In the genomic region with DNA sequence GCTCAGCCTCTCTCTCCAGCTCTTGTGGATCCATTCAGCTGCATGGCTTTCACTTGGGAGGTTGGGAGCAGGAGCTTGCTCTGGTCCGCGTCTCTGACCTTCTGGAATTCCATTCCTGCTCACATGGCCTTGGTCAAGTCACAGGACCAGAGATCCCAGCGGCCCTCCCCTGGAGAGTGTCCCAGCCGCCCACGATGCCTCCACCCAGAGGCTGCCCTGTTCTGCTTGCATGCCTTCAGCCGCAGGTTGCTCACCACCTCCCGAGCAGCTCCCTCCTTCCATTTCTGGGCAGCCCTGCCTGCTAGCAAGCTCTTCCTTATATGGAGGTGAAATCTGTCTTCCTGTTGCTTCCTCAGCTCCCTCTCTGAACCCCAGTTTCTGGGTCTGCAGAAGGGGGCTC, we compare ENCODE assay signal across 9 cellular contexts. TPM values are rescaled to one million over a fixed set of nuclear protein-coding genes. Genes with fewer than 3 reads are reported as not detected.
DNase-seq lines count a peak whose midpoint lies in the region; ATAC-seq and TF ChIP-seq lines count a peak whose summit lies in the region.
"Had no signal": no experiment of that assay in that cellular context is flagged by ENCODE, and none has a peak within 500 bp of the region (broad histone marks: within the 10 kb centered on the region; RNA-seq: fewer than 3 reads in every experiment).

No MANE protein-coding gene starts in this region.

- H3K27me3 Mint-ChIP-seq in MCF 10A (ENCODE audit: insufficient read depth, unreplicated experiment): no peaks in the 10 kb centered on the region

- H3K36me3 Mint-ChIP-seq in MCF 10A (ENCODE audit: insufficient read depth, unreplicated experiment): peaks cover 6% of the 10 kb centered on the region

- H4K20me1 ChIP-seq in mammary epithelial cell (ENCODE audit: insufficient read depth, low read length): no peaks in the 10 kb centered on the region

- H3K27me3 ChIP-seq in mammary epithelial cell (ENCODE audit: insufficient read depth, low read length) (no peaks in the 10 kb centered on the region), muscle layer of colon (ENCODE audit: control insufficient read depth in 1 of 2, insufficient read depth in 2 of 2, low read length in 2 of 2) (no peaks in the 10 kb centered on the region), vagina (no peaks in the 10 kb centered on the region)

- intact Hi-C loops in MCF 10A (cut with micrococcal nuclease): no loop called here
- intact Hi-C loops in mammary epithelial cell (cut with micrococcal nuclease): no loop called here
- intact Hi-C loops in vagina (cut with DNase I): no loop called here

- no peaks in the 10 kb centered on the region for H3K9me3 Mint-ChIP-seq in MCF 10A (ENCODE audit: unreplicated experiment)

- ATAC-seq in HG03108 (IDR thresholded peaks at IDR 0.05; ENCODE audit: unreplicated experiment) (no peak), HG03439 (IDR thresholded peaks at IDR 0.05; ENCODE audit: unreplicated experiment) (no peak)

- DNase-seq in MCF 10A (ENCODE audit: unreplicated experiment): peak; percentile 26
- no peak for DNase-seq in mammary epithelial cell
- DNase-seq in epithelial cell of prostate (ENCODE audit: low read depth, low spot score): no peak
- no peak for DNase-seq in vagina (ENCODE audit: extremely low spot score in 2 of 2)
- DNase-seq in DMS79 treated with DMSO at 0.1 percent for 48 hours (lab: John Stamatoyannopoulos, UW): no peak
- DNase-seq: activated T-cell treated with anti-CD3 and anti-CD28 coated beads, Interleukin-2, amount 50 U/mL, for 1 hour had no signal

- H3K79me2 ChIP-seq in mammary epithelial cell (ENCODE audit: insufficient read depth, low read length): peaks cover 99% of the 10 kb centered on the region

- TF ChIP-seq POLR2A in vagina (IDR thresholded peaks at IDR 0.05): no peak

- H3K9me3 ChIP-seq in mammary epithelial cell (replicated peaks; ENCODE audit: insufficient read depth, low read length): no peaks in the 10 kb centered on the region
- no peaks in the 10 kb centered on the region for H3K9me3 ChIP-seq in muscle layer of colon (ENCODE audit: low read length)
- no peaks in the 10 kb centered on the region for H3K9me3 ChIP-seq in vagina

- peaks cover 37% of the 10 kb centered on the region for H3K4me1 Mint-ChIP-seq in MCF 10A (ENCODE audit: insufficient read depth, unreplicated experiment)

- H3K4me3 ChIP-seq in mammary epithelial cell (replicated peaks in 1 of 3; ENCODE audit: insufficient read depth in 1 of 3, low read depth in 2 of 3, low read length in 3 of 3): no peak overlapping the region
- peak overlapping the region in 1 of 2 donors; percentile 16 for H3K4me3 ChIP-seq in muscle layer of colon (ENCODE audit: low read depth in 1 of 2, low read length in 2 of 2)
- no peak overlapping the region for H3K4me3 ChIP-seq in vagina

- H3K9ac ChIP-seq in mammary epithelial cell (ENCODE audit: insufficient read depth, low read length) (no peak overlapping the region), muscle layer of colon (ENCODE audit: low read length) (peak overlapping the region; percentile 38)

- H2AFZ ChIP-seq in mammary epithelial cell (ENCODE audit: low read depth, low read length): no peak overlapping the region

- dilution Hi-C loops in mammary epithelial cell (cut with HindIII; ENCODE audit: low sequenced_read_pairs): no loop called here

- POLR2A ChIA-PET in MCF 10A (lab: Yijun Ruan, JAX): interaction anchor here (0.6 to 2.3 kb wide), 6 partner anchors 15 to 123 kb away, joined by 3 to 8 read pairs (median 4); partner anchors contain the start of gene SREBF1

- TF ChIP-seq CTCF in MCF 10A (IDR thresholded peaks at IDR 0.05; ENCODE audit: unreplicated experiment): no peak
- no peak for TF ChIP-seq CTCF in mammary epithelial cell (conservative IDR thresholded peaks at IDR 0.05 in 1 of 2, IDR thresholded peaks at IDR 0.05 in 1 of 2; ENCODE audit: extremely low read depth in 1 of 2, insufficient read depth in 1 of 2, low read depth in 1 of 2, low read length in 2 of 2)
- TF ChIP-seq CTCF in vagina (IDR thresholded peaks at IDR 0.05): no peak

- WGBS in mammary epithelial cell (ENCODE audit: low coverage, missing lambda C conversion rate): 43% methylated on average over 6 of the region's 7 CpGs

- BruUV-seq in MCF 10A (replicated peaks; lab: Mats Ljungman, UMichigan): no TSS peak
- no TSS peak for BruUV-seq in mammary epithelial cell (replicated peaks; lab: Mats Ljungman, UMichigan)

- in situ Hi-C loops in mammary epithelial cell (cut with MboI; ENCODE audit: low sequenced_read_pairs in 2 of 2): no loop called here

- H3K27ac ChIP-seq in mammary epithelial cell (ENCODE audit: insufficient read depth, low read depth, low read length) (no peak overlapping the region), epithelial cell of prostate (peak overlapping the region; percentile 64), muscle layer of colon (ENCODE audit: low read depth, low read length) (peak overlapping the region; percentile 59), vagina (peak overlapping the region; percentile 51)

- no peaks in the 10 kb centered on the region for H3K36me3 ChIP-seq in mammary epithelial cell (ENCODE audit: insufficient read depth, low read length)
- no peaks in the 10 kb centered on the region for H3K36me3 ChIP-seq in muscle layer of colon (ENCODE audit: insufficient read depth, low read length)
- no peaks in the 10 kb centered on the region for H3K36me3 ChIP-seq in vagina

- H3K4me1 ChIP-seq in mammary epithelial cell (ENCODE audit: insufficient read depth, low read length) (peaks cover 47% of the 10 kb centered on the region), muscle layer of colon (ENCODE audit: insufficient read depth, low read length) (peaks cover 51% of the 10 kb centered on the region), vagina (peaks cover 51% of the 10 kb centered on the region)

- peak overlapping the region; percentile 84 for H3K27ac Mint-ChIP-seq in MCF 10A (ENCODE audit: low read depth, unreplicated experiment)

- H3K4me2 ChIP-seq in mammary epithelial cell (ENCODE audit: insufficient read depth, low read depth, low read length): no peak overlapping the region

- CTCF ChIA-PET in MCF 10A (lab: Yijun Ruan, JAX): interaction anchor here (1.5 kb wide), 1 partner anchor 72 kb away, joined by 3 read pairs; no protein-coding TSS in a partner anchor
- CTCF ChIA-PET in mammary epithelial cell (lab: Charles Lee; ENCODE audit: low non-redundant PET): no interaction called here

- no peak overlapping the region for H3K4me3 Mint-ChIP-seq in MCF 10A (ENCODE audit: unreplicated experiment)

RNA-seq across cellular contexts. Expression of gene RAI1, which starts 32.6 kb away (rescaled TPM):
- total RNA-seq in MCF 10A (2022) (30.4 and 34.6 TPM in 2 replicates), mammary epithelial cell (10 to 100 TPM; 23.8 to 41.9 TPM), vagina (29.2 TPM)
- polyA plus RNA-seq in mammary epithelial cell: 4.9 TPM
- 8.5 TPM for polyA minus RNA-seq in mammary epithelial cell
